In the genomic region with DNA sequence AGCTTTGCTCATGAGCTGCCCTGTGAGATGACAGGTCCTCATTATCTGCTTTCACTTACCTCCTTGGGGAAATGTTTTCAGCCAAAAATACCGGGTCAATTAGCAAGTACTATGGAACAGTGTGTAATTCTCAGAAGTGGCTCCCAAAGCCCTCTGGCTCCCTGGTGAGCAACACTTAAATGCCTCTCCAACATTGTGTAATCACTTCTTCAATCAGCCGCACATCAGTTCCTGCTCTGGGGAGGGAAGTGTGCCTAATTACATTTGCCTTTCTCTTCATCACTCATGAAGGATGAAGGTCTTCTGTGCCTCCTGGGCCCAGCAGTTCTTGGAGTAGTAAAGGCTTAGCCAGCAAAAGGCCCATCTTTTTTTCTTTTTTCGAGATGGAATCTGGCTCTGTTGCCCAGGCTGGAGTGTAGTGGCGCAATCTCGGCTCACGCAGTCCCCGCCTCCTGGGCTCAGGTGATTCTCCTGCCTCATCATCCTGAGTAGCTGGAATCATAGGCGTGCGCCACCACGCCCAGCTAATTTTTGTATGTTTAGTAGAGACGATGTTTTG, we compare ENCODE assay signal across 16 cellular contexts. TPM values are rescaled to one million over a fixed set of nuclear protein-coding genes. Genes with fewer than 3 reads are reported as not detected.
DNase-seq lines count a peak whose midpoint lies in the region; ATAC-seq, FAIRE-seq and TF ChIP-seq lines count a peak whose summit lies in the region.
"Had no signal": no experiment of that assay in that cellular context is flagged by ENCODE, and none has a peak within 500 bp of the region (broad histone marks: within the 10 kb centered on the region; RNA-seq: fewer than 3 reads in every experiment).

No MANE protein-coding gene starts in this region.

- no peak overlapping the region for H3K4me3 ChIP-seq in bronchial epithelial cell (ENCODE audit: low read depth, low read length)
- H3K4me3 ChIP-seq in thyroid gland (replicated peaks in 1 of 3): no peak overlapping the region
- H3K4me3 ChIP-seq: esophagus squamous epithelium, SJSA1 had no signal

- H3K9me3 ChIP-seq in thyroid gland: no peaks in the 10 kb centered on the region
- H3K9me3 ChIP-seq: esophagus squamous epithelium, SJSA1 had no signal

- H3K4me1 ChIP-seq in thyroid gland: no peaks in the 10 kb centered on the region
- H3K4me1 ChIP-seq: SJSA1 had no signal

- ATAC-seq in HG02970 (IDR thresholded peaks at IDR 0.05; ENCODE audit: low FRiP score, unreplicated experiment): no peak

- TF ChIP-seq POLR2A in thyroid gland (IDR thresholded peaks at IDR 0.05): no peak

- H3K36me3 ChIP-seq in bronchial epithelial cell (ENCODE audit: control insufficient read depth, insufficient read depth, low read length) (no peaks in the 10 kb centered on the region), thyroid gland (no peaks in the 10 kb centered on the region)
- H3K36me3 ChIP-seq: esophagus squamous epithelium, SJSA1 had no signal

- 73 to 77% methylated on average over 11 of the region's 11 CpGs for WGBS in thyroid gland, 2 donors

- TF ChIP-seq CTCF in bronchial epithelial cell (IDR thresholded peaks at IDR 0.05; ENCODE audit: insufficient read depth, low read length, severe bottlenecking) (no peak), thyroid gland (IDR thresholded peaks at IDR 0.05) (no peak)

- DNase-seq in NCI-H510A treated with DMSO at 0.1 percent for 48 hours (lab: John Stamatoyannopoulos, UW) (peak; percentile 40), NCI-H510A (lab: John Stamatoyannopoulos, UW) (no peak), NCI-H524 treated with DMSO at 0.1 percent for 48 hours (lab: John Stamatoyannopoulos, UW) (peak; percentile 59), bronchial epithelial cell (ENCODE audit: low read depth) (peak; percentile 69), thyroid gland (peak; percentile 20 to 40), dermis blood vessel endothelial cell (no peak)
- DNase-seq in activated CD4-positive, alpha-beta T cell treated with anti-CD3 and anti-CD28 coated beads for 48 hours: no peak
- DNase-seq: ACHN; activated CD4-positive, alpha-beta T cell treated with anti-CD3 and anti-CD28 coated beads, Interleukin-2, amount 50 U/mL, for 1 hour; activated effector memory CD4-positive, alpha-beta T cell treated with anti-CD3 and anti-CD28 coated beads, Interleukin-2, amount 50 U/mL, for 16 hours; central memory CD4-positive, alpha-beta T cell; esophagus squamous epithelium had no signal

- H3K27me3 ChIP-seq in bronchial epithelial cell (ENCODE audit: control insufficient read depth, insufficient read depth, low read length) (no peaks in the 10 kb centered on the region), thyroid gland (no peaks in the 10 kb centered on the region)
- H3K27me3 ChIP-seq: esophagus squamous epithelium had no signal

- intact Hi-C loops in thyroid gland (cut with DNase I): no loop called here

- H3K27ac ChIP-seq in thyroid gland: no peak overlapping the region
- H3K27ac ChIP-seq: HL-60, SJSA1 had no signal

- FAIRE-seq in bronchial epithelial cell (lab: Jason Lieb, UNC): no peak

RNA-seq across cellular contexts. Expression of gene NIM1K, which starts 23.1 kb away (rescaled TPM):
- total RNA-seq in bronchial epithelial cell (0.38 TPM in 1 of 2 replicates, not detected in the other), thyroid gland (1 to 10 TPM in 1 of 4 donors, under 1 TPM in 3; 0.40 to 2.1 (median 0.58) TPM), dermis blood vessel endothelial cell (under 0.01 and 0.05 TPM in 2 replicates)
- total RNA-seq: Daoy had no signal

Comparison
In these comparisons a context has a peak if more than half of its experiments do, and no peak if none do; other contexts are left out.
1. DNase-seq: peak in NCI-H510A treated with DMSO at 0.1 percent for 48 hours (single experiment), NCI-H524 treated with DMSO at 0.1 percent for 48 hours (single experiment), bronchial epithelial cell (single experiment) and thyroid gland (2 of 2); none in NCI-H510A (single experiment), activated CD4-positive, alpha-beta T cell treated with anti-CD3 and anti-CD28 coated beads for 48 hours (single experiment) and dermis blood vessel endothelial cell (single experiment).